In genomic region chr7:155369-156000, GRCh38 we compare ENCODE assay signal across 1 cellular context.
TF ChIP-seq lines count a peak whose summit lies in the region.

No MANE protein-coding gene starts in this region.

TF ChIP-seq in GM23338, 12 proteins besides CTCF, POLR2A, EP300 and RAD21 (continued from another document):
- TF ChIP-seq ETS1 (IDR thresholded peaks at IDR 0.05) (no peak), ZNF114 (CRISPR knock-in tag; IDR thresholded peaks at IDR 0.05) (no peak), ZNF331 (CRISPR knock-in tag; IDR thresholded peaks at IDR 0.05; ENCODE audit: low read depth) (no peak)
